Comparison of ENCODE assay signal across 1 cellular context in genomic region chr20:17657079-17657825, GRCh38.
TF ChIP-seq lines count a peak whose summit lies in the region.

No MANE protein-coding gene starts in this region.

TF ChIP-seq in WTC11, 78 proteins besides CTCF, POLR2A, EP300 and RAD21:
- no peak for TF ChIP-seq AR (CRISPR knock-in tag; IDR thresholded peaks at IDR 0.05)
- no peak for TF ChIP-seq IRF2 (CRISPR knock-in tag; IDR thresholded peaks at IDR 0.05; ENCODE audit: borderline replicate concordance, low read depth)
- TF ChIP-seq FOXP4 (CRISPR knock-in tag; IDR thresholded peaks at IDR 0.05) = no peak
- TF ChIP-seq E2F5 (CRISPR knock-in tag; IDR thresholded peaks at IDR 0.05) = no peak
